In the genomic region with DNA sequence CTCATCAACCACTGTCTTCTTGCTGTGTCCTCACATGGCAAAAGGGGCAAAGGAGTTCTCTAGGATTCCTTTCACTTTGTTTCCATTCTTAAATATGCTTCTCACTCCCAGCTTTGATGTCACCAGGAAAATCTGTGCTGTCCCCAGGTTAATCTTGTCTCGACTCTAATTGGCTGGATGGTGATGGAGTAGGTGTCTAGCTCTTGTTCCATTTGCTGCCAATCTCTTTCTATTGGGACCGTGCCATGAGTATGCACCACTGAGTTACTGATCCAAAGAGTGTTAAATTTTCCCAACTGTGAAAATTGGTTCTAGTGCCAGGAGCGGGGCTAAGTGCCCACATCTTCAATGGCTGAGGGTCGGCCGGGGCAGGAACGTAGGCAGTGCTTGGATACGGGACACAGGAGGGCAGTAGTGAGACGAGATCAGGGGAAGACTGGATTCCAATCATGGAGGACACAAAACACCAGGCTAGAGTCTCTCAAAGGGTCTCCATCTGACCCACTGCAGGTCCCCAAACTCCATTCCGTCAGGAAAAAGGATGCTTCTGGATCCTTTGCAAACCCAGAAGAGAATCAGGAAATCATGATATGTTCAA, we compare ENCODE assay signal across 2 cellular contexts.
TF ChIP-seq lines count a peak whose summit lies in the region.

No MANE protein-coding gene starts in this region.

TF ChIP-seq in Ishikawa, 13 proteins besides CTCF, POLR2A, EP300 and RAD21:
- TF ChIP-seq TEAD4 (IDR thresholded peaks at IDR 0.05) (no peak), EGR1 (IDR thresholded peaks at IDR 0.05) (no peak), TCF12 (IDR thresholded peaks at IDR 0.05; ENCODE audit: low read depth) (no peak), ZBTB7A (IDR thresholded peaks at IDR 0.05; ENCODE audit: low read depth) (no peak), CREB1 (IDR thresholded peaks at IDR 0.05; ENCODE audit: low read depth) (no peak), TAF1 (IDR thresholded peaks at IDR 0.05; ENCODE audit: low read depth) (no peak), YY1 (IDR thresholded peaks at IDR 0.05; ENCODE audit: low read depth) (no peak), CEBPB (IDR thresholded peaks at IDR 0.05) (no peak), FOXM1 (IDR thresholded peaks at IDR 0.05; ENCODE audit: borderline replicate concordance, low read depth) (no peak)
- TF ChIP-seq, protein P1, sequence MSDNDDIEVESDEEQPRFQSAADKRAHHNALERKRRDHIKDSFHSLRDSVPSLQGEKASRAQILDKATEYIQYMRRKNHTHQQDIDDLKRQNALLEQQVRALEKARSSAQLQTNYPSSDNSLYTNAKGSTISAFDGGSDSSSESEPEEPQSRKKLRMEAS (IDR thresholded peaks at IDR 0.05): no peak
- TF ChIP-seq, protein P2, sequence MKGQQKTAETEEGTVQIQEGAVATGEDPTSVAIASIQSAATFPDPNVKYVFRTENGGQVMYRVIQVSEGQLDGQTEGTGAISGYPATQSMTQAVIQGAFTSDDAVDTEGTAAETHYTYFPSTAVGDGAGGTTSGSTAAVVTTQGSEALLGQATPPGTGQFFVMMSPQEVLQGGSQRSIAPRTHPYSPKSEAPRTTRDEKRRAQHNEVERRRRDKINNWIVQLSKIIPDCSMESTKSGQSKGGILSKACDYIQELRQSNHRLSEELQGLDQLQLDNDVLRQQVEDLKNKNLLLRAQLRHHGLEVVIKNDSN (IDR thresholded peaks at IDR 0.05): no peak
- TF ChIP-seq, protein P3, sequence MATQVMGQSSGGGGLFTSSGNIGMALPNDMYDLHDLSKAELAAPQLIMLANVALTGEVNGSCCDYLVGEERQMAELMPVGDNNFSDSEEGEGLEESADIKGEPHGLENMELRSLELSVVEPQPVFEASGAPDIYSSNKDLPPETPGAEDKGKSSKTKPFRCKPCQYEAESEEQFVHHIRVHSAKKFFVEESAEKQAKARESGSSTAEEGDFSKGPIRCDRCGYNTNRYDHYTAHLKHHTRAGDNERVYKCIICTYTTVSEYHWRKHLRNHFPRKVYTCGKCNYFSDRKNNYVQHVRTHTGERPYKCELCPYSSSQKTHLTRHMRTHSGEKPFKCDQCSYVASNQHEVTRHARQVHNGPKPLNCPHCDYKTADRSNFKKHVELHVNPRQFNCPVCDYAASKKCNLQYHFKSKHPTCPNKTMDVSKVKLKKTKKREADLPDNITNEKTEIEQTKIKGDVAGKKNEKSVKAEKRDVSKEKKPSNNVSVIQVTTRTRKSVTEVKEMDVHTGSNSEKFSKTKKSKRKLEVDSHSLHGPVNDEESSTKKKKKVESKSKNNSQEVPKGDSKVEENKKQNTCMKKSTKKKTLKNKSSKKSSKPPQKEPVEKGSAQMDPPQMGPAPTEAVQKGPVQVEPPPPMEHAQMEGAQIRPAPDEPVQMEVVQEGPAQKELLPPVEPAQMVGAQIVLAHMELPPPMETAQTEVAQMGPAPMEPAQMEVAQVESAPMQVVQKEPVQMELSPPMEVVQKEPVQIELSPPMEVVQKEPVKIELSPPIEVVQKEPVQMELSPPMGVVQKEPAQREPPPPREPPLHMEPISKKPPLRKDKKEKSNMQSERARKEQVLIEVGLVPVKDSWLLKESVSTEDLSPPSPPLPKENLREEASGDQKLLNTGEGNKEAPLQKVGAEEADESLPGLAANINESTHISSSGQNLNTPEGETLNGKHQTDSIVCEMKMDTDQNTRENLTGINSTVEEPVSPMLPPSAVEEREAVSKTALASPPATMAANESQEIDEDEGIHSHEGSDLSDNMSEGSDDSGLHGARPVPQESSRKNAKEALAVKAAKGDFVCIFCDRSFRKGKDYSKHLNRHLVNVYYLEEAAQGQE (IDR thresholded peaks at IDR 0.05; ENCODE audit: low read depth): no peak

TF ChIP-seq in K562, 482 proteins besides CTCF, POLR2A, EP300 and RAD21:
- no peak for TF ChIP-seq ZNF436 (CRISPR knock-in tag; IDR thresholded peaks at IDR 0.05)
- TF ChIP-seq PYGO2 (tag; IDR thresholded peaks at IDR 0.05): no peak
- no peak for TF ChIP-seq ZFPM2 (CRISPR knock-in tag; IDR thresholded peaks at IDR 0.05)
- no peak for TF ChIP-seq MYC (IDR thresholded peaks at IDR 0.05; ENCODE audit: low read depth, low read length)
- TF ChIP-seq MYC (CRISPR knock-in tag; IDR thresholded peaks at IDR 0.05; ENCODE audit: borderline replicate concordance, low read depth): no peak
- TF ChIP-seq NFIX (CRISPR knock-in tag; IDR thresholded peaks at IDR 0.05; ENCODE audit: low read depth): no peak
- no peak for TF ChIP-seq ILF3 (IDR thresholded peaks at IDR 0.05; ENCODE audit: borderline replicate concordance)
- TF ChIP-seq C11orf30 (IDR thresholded peaks at IDR 0.05; ENCODE audit: low read depth): no peak
- 0 out of 2 replicates have a peak, but pooled peaks have one; percentile 19 for TF ChIP-seq SMC3 (conservative IDR thresholded peaks at IDR 0.05; ENCODE audit: insufficient read depth, low read depth, low read length)
